8 cellular contexts compared by ENCODE assay signal in the genomic region with DNA sequence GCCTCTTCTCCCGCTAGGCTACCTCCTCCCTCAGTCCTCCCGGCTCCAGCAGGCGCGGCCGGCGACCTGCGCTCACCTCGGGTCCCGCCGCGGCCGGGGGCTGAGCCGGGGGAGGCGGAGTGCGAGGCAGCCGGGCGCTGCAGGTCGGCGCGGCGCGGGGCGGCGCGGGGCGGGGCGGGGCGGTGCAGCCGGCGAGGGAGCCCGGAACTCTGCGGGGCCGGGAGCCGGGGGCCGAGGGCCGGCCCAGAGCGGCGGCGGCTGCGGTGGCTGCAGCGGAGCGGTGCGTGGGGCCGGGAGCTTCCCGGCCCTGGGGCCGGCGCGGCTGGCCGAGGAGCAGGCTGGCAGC. TPM values are rescaled to one million over a fixed set of nuclear protein-coding genes. Genes with fewer than 3 reads are reported as not detected.
DNase-seq lines count a peak whose midpoint lies in the region; ATAC-seq and TF ChIP-seq lines count a peak whose summit lies in the region.

No MANE protein-coding gene starts in this region.

- H3K36me3 ChIP-seq in SJSA1: no peaks in the 10 kb centered on the region
- no peaks in the 10 kb centered on the region for H3K36me3 ChIP-seq in body of pancreas (replicated peaks in 1 of 2; ENCODE audit: insufficient read depth in 1 of 2, low read depth in 2 of 2)

- no peak for TF ChIP-seq CTCF in body of pancreas (IDR thresholded peaks at IDR 0.05)

- peak overlapping the region; percentile 64 for H3K27ac ChIP-seq in SJSA1
- peak overlapping the region; percentile 97 to 99 (median 98) for H3K27ac ChIP-seq in body of pancreas
- H3K27ac ChIP-seq in layer of hippocampus (ENCODE audit: low read depth, low read length): peak overlapping the region; percentile 88

- TF ChIP-seq POLR2A in body of pancreas (IDR thresholded peaks at IDR 0.05): no peak

- peak; percentile 48 for ATAC-seq in HG02943 (IDR thresholded peaks at IDR 0.05; ENCODE audit: low read depth, unreplicated experiment)
- ATAC-seq in body of pancreas: peak; percentile 67

- H3K9me3 ChIP-seq in SJSA1 (replicated peaks) (no peaks in the 10 kb centered on the region), body of pancreas (no peaks in the 10 kb centered on the region)

- H3K4me1 ChIP-seq in SJSA1 (replicated peaks) (peaks cover 31% of the 10 kb centered on the region), body of pancreas (peaks cover 46% of the 10 kb centered on the region)

- intact Hi-C loops in body of pancreas (cut with DNase I): loop anchor here (10.0 kb wide), 1 partner anchor 81 kb away; no protein-coding TSS in a partner anchor

- no peaks in the 10 kb centered on the region for H3K27me3 ChIP-seq in SJSA1 (replicated peaks)
- H3K27me3 ChIP-seq in body of pancreas: no peaks in the 10 kb centered on the region
- no peaks in the 10 kb centered on the region for H3K27me3 ChIP-seq in layer of hippocampus (ENCODE audit: control insufficient read depth, insufficient read depth, low read length)

- H3K4me3 ChIP-seq in SJSA1 (peak overlapping the region; percentile 62), body of pancreas (peak overlapping the region; percentile 40 to 61)

- 0% methylated on average over 32 of the region's 49 CpGs; no CpG with 5 or more reads in 1 of the 2 donors for WGBS in body of pancreas, 2 donors

- peak; percentile 58 for DNase-seq in NCI-H82 (lab: John Stamatoyannopoulos, UW)
- DNase-seq in NCI-H82 treated with DMSO at 0.1 percent for 48 hours (lab: John Stamatoyannopoulos, UW; ENCODE audit: unreplicated experiment): no peak
- DNase-seq in SJSA1 (ENCODE audit: low read depth in 1 of 2, low spot score in 2 of 2): peak in 1 of 2 experiments; percentile 43
- DNase-seq in body of pancreas: peak; percentile 59 to 74 (median 64)
- DNase-seq in stimulated activated CD8-positive, alpha-beta memory T cell treated with anti-CD3 and anti-CD28 coated beads, Interleukin-15, amount 100 ng/mL, for 1 hour (ENCODE audit: low read depth): peak; percentile 13
- no peak for DNase-seq in NCI-H2029 treated with DMSO at 0.1 percent for 48 hours (lab: John Stamatoyannopoulos, UW)

RNA-seq across cellular contexts. Expression of a gene that starts 0.4 kb away (rescaled TPM):
- total RNA-seq in SJSA1 (2014; rRNA removed; shearing (Covaris generic)): 12.2 and 16.6 TPM in 2 replicates
- 10 to 100 TPM; 14.0 to 18.5 TPM for total RNA-seq in body of pancreas

Comparison
In these comparisons a context has a peak if more than half of its experiments do, and no peak if none do; other contexts are left out.
1. DNase-seq: peak in NCI-H82 (single experiment), body of pancreas (4 of 4) and stimulated activated CD8-positive, alpha-beta memory T cell treated with anti-CD3 and anti-CD28 coated beads, Interleukin-15, amount 100 ng/mL, for 1 hour (single experiment); none in NCI-H82 treated with DMSO at 0.1 percent for 48 hours (single experiment) and NCI-H2029 treated with DMSO at 0.1 percent for 48 hours (single experiment).
2. Peak in every context shown above with its lines, with median percentiles within 50 percentile points of each other: H3K27ac ChIP-seq.